Comparison of ENCODE assay signal across 22 cellular contexts in genomic region chr18:77201508-77201907, GRCh38. TPM values are rescaled to one million over a fixed set of nuclear protein-coding genes. Genes with fewer than 3 reads are reported as not detected.
"Had no signal": no experiment of that assay in that cellular context is flagged by ENCODE, and none has a peak within 500 bp of the region (broad histone marks: within the 10 kb centered on the region; RNA-seq: fewer than 3 reads in every experiment).

No MANE protein-coding gene starts in this region.

- H2AFZ ChIP-seq: neural progenitor cell had no signal

- H3K4me3 ChIP-seq: gastrocnemius medialis, neural progenitor cell, psoas muscle, right lobe of liver had no signal

- H3K9ac ChIP-seq: neural progenitor cell had no signal

- H3K36me3 ChIP-seq: gastrocnemius medialis, neural progenitor cell, right lobe of liver had no signal

- DNase-seq: activated CD4-positive, alpha-beta memory T cell treated with anti-CD3 and anti-CD28 coated beads for 36 hours; activated CD4-positive, alpha-beta T cell treated with anti-CD3 and anti-CD28 coated beads for 1 hour; activated CD8-positive, alpha-beta memory T cell treated with anti-CD3 and anti-CD28 coated beads, Interleukin-2, amount 10 ng/mL, durations not matched to agents 7 days and 5 days; activated effector memory CD4-positive, alpha-beta T cell treated with Interleukin-2 at 50 U/mL for 16 hours; activated naive CD4-positive, alpha-beta T cell treated with anti-CD3 and anti-CD28 coated beads, Interleukin-2, amount 50 U/mL, for 16 hours; activated T-cell treated with anti-CD3 and anti-CD28 coated beads, Interleukin-2, amount 50 U/mL, for 1 hour; amniotic stem cell; central memory CD4-positive, alpha-beta T cell; cortex of kidney; effector CD4-positive, alpha-beta T cell; gastrocnemius medialis; naive B cell; psoas muscle; right lobe of liver; T-cell had no signal

- H3K27ac ChIP-seq: gastrocnemius medialis, neural progenitor cell, psoas muscle, right lobe of liver, VCaP had no signal

- H3K9me3 ChIP-seq: gastrocnemius medialis, psoas muscle, right lobe of liver had no signal

- FAIRE-seq: endothelial cell of umbilical vein, islet of Langerhans had no signal

- H3K27me3 ChIP-seq: gastrocnemius medialis, neural progenitor cell, right lobe of liver had no signal

- H3K4me1 ChIP-seq: neural progenitor cell had no signal

- H3K4me2 ChIP-seq: neural progenitor cell had no signal

RNA-seq across cellular contexts. Expression of gene GALR1, which starts 48.1 kb away (rescaled TPM):
- total RNA-seq: activated CD4-positive, alpha-beta memory T cell treated with anti-CD3 and anti-CD28 coated beads for 36 hours; activated CD8-positive, alpha-beta memory T cell treated with anti-CD3 and anti-CD28 coated beads, Interleukin-2, amount 10 ng/mL, durations not matched to agents 7 days and 5 days; endothelial cell of umbilical vein; gastrocnemius medialis; lung microvascular endothelial cell; osteocyte; T-cell; ureter had no signal
